9 cellular contexts compared by ENCODE assay signal in genomic region chr1:201530741-201531521, GRCh38. TPM values are rescaled to one million over a fixed set of nuclear protein-coding genes. Genes with fewer than 3 reads are reported as not detected.
DNase-seq lines count a peak whose midpoint lies in the region; ATAC-seq, FAIRE-seq and TF ChIP-seq lines count a peak whose summit lies in the region.
"Had no signal": no experiment of that assay in that cellular context is flagged by ENCODE, and none has a peak within 500 bp of the region (broad histone marks: within the 10 kb centered on the region; RNA-seq: fewer than 3 reads in every experiment).

No MANE protein-coding gene starts in this region.

- H3K27ac Mint-ChIP-seq in MCF 10A (ENCODE audit: low read depth, unreplicated experiment), result peak overlapping the region; percentile 46
- H3K27ac Mint-ChIP-seq: T-helper 1 cell treated with Interleukin-12 subunit alpha and Interleukin-12 subunit beta and Interleukin-4 antibody, amounts not matched to agents 30 μg/mL and 1 μg/mL, for 36 hours had no signal

- H2AFZ ChIP-seq in Karpas-422 (ENCODE audit: low read length) (no peak overlapping the region), keratinocyte (ENCODE audit: control insufficient read depth, low read length) (peak overlapping the region; percentile 36)

- no TSS peak for BruUV-seq in MCF 10A (replicated peaks; lab: Mats Ljungman, UMichigan)

- FAIRE-seq in keratinocyte (lab: Jason Lieb, UNC), result peak; percentile 36

- H3K9me3 ChIP-seq in DOHH2 (ENCODE audit: control insufficient read depth, insufficient read depth, low read length) (no peaks in the 10 kb centered on the region), Karpas-422 (ENCODE audit: low read length) (no peaks in the 10 kb centered on the region), keratinocyte (ENCODE audit: control insufficient read depth, low read depth, low read length) (no peaks in the 10 kb centered on the region)

- H3K9me3 Mint-ChIP-seq in MCF 10A (ENCODE audit: unreplicated experiment), result no peaks in the 10 kb centered on the region
- H3K9me3 Mint-ChIP-seq: T-helper 1 cell treated with Interleukin-12 subunit alpha and Interleukin-12 subunit beta and Interleukin-4 antibody, amounts not matched to agents 30 μg/mL and 1 μg/mL, for 36 hours had no signal

- POLR2A ChIA-PET in MCF 10A (lab: Yijun Ruan, JAX), result interaction anchor here (0.6 to 2.2 kb wide), 13 partner anchors 12 to 352 kb away, joined by 3 to 8 read pairs (median 4); no protein-coding TSS in a partner anchor

- no peak overlapping the region for H3K4me3 Mint-ChIP-seq in MCF 10A (ENCODE audit: unreplicated experiment)
- H3K4me3 Mint-ChIP-seq: T-helper 1 cell treated with Interleukin-12 subunit alpha and Interleukin-12 subunit beta and Interleukin-4 antibody, amounts not matched to agents 30 μg/mL and 1 μg/mL, for 36 hours had no signal

- no peak for ATAC-seq in GM21381 (IDR thresholded peaks at IDR 0.05; ENCODE audit: unreplicated experiment)

- DNase-seq in Karpas-422 (peak; percentile 81), RKO (ENCODE audit: low spot score) (peak; percentile 45), MCF 10A (ENCODE audit: unreplicated experiment) (peak; percentile 91), keratinocyte (ENCODE audit: low read depth, low spot score) (no peak)
- peak; percentile 62 for DNase-seq in stimulated activated CD4-positive, alpha-beta T cell treated with anti-CD3 and anti-CD28 coated beads, Interleukin-1b, Interleukin-23, amount 100 ng/mL, for 48 hours
- DNase-seq in activated effector memory CD4-positive, alpha-beta T cell treated with Interleukin-2 at 50 U/mL for 16 hours, result no peak

- TF ChIP-seq CTCF in DOHH2 (IDR thresholded peaks at IDR 0.05; ENCODE audit: low read depth, low read length, poor library complexity, severe bottlenecking), result peak; percentile 67
- TF ChIP-seq CTCF in MCF 10A (IDR thresholded peaks at IDR 0.05; ENCODE audit: unreplicated experiment), result peak; percentile 99
- peak; percentile 89 to 92 (median 89) for TF ChIP-seq CTCF in keratinocyte (optimal IDR thresholded peaks at IDR 0.05 in 1 of 3, IDR thresholded peaks at IDR 0.05 in 1 of 3, conservative IDR thresholded peaks at IDR 0.05 in 1 of 3; ENCODE audit: extremely low read depth in 1 of 3, insufficient read depth in 2 of 3, low read length in 3 of 3)

- intact Hi-C loops in MCF 10A (cut with micrococcal nuclease), result loop anchor here (1.0 to 2.0 kb wide), 6 partner anchors 28 to 441 kb away; no protein-coding TSS in a partner anchor

- H3K9ac ChIP-seq in Karpas-422 (ENCODE audit: low read length) (no peak overlapping the region), keratinocyte (ENCODE audit: control insufficient read depth, extremely low read depth, insufficient read depth, low read length) (peak overlapping the region; percentile 3)

- H3K9me2 ChIP-seq in DOHH2 (replicated peaks; ENCODE audit: control insufficient read depth, low read length), result no peaks in the 10 kb centered on the region
- H3K9me2 ChIP-seq in Karpas-422 (replicated peaks; ENCODE audit: insufficient read depth, low read length), result no peaks in the 10 kb centered on the region

- no peaks in the 10 kb centered on the region for H3K4me1 ChIP-seq in DOHH2 (ENCODE audit: control insufficient read depth, low read length)
- H3K4me1 ChIP-seq in Karpas-422 (ENCODE audit: low read length), result peaks cover 13% of the 10 kb centered on the region
- peaks cover 12% of the 10 kb centered on the region for H3K4me1 ChIP-seq in keratinocyte (ENCODE audit: control insufficient read depth, extremely low read depth, insufficient read depth, low read length)

- H3K27ac ChIP-seq in DOHH2 (ENCODE audit: low read depth, low read length) (no peak overlapping the region), Karpas-422 (ENCODE audit: low read length) (no peak overlapping the region), keratinocyte (ENCODE audit: control insufficient read depth, insufficient read depth, low read length) (no peak overlapping the region)

- no peaks in the 10 kb centered on the region for H3K9me1 ChIP-seq in keratinocyte (ENCODE audit: control insufficient read depth, extremely low read depth, insufficient read depth, low read length)

- CTCF ChIA-PET in MCF 10A (lab: Yijun Ruan, JAX), result interaction anchor here (0.5 to 58.0 kb wide), 57 partner anchors 9 to 886 kb away, joined by 3 to 3816 read pairs (median 5); partner anchors contain the start of genes CSRP1 and PHLDA3

- H4K20me1 ChIP-seq in DOHH2 (ENCODE audit: control insufficient read depth, insufficient read depth, low read depth, low read length), result peaks cover 3% of the 10 kb centered on the region; the same call in 1 of the 2 replicates
- no peaks in the 10 kb centered on the region; the same call in 1 of the 2 replicates for H4K20me1 ChIP-seq in Karpas-422 (ENCODE audit: insufficient read depth, low read depth, low read length)
- no peaks in the 10 kb centered on the region for H4K20me1 ChIP-seq in keratinocyte (ENCODE audit: control insufficient read depth, extremely low read depth, insufficient read depth, low read length)

- H3K79me2 ChIP-seq in DOHH2 (ENCODE audit: control insufficient read depth, low read length), result no peaks in the 10 kb centered on the region
- H3K79me2 ChIP-seq in Karpas-422 (ENCODE audit: low read length), result no peaks in the 10 kb centered on the region
- no peaks in the 10 kb centered on the region for H3K79me2 ChIP-seq in keratinocyte (ENCODE audit: control insufficient read depth, insufficient read depth, low read length)

- no peaks in the 10 kb centered on the region for H3K27me3 Mint-ChIP-seq in MCF 10A (ENCODE audit: insufficient read depth, unreplicated experiment)

- H3K36me3 ChIP-seq in DOHH2 (ENCODE audit: control insufficient read depth, low read length) (no peaks in the 10 kb centered on the region), Karpas-422 (ENCODE audit: insufficient read depth, low read length) (no peaks in the 10 kb centered on the region), keratinocyte (ENCODE audit: control insufficient read depth in 2 of 2, extremely low read depth in 1 of 2, insufficient read depth in 2 of 2, low read length in 2 of 2) (no peaks in the 10 kb centered on the region)

- H3K27me3 ChIP-seq in DOHH2 (ENCODE audit: control insufficient read depth, low read length) (peaks cover 10% of the 10 kb centered on the region), Karpas-422 (ENCODE audit: low read length) (no peaks in the 10 kb centered on the region), keratinocyte (ENCODE audit: control insufficient read depth, extremely low read depth, insufficient read depth, low read length) (no peaks in the 10 kb centered on the region)

- H3F3A ChIP-seq in DOHH2 (ENCODE audit: control insufficient read depth, insufficient read depth), result no peaks in the 10 kb centered on the region

- no peaks in the 10 kb centered on the region for H3K36me3 Mint-ChIP-seq in MCF 10A (ENCODE audit: insufficient read depth, unreplicated experiment)

- dilution Hi-C loops in keratinocyte (cut with MboI; ENCODE audit: extremely low pct_ligation_motif_present, low sequenced_read_pairs), result no loop called here

- H3K4me2 ChIP-seq in DOHH2 (ENCODE audit: low read length), result no peak overlapping the region
- H3K4me2 ChIP-seq in Karpas-422 (ENCODE audit: low read depth, low read length, poor library complexity, severe bottlenecking), result no peak overlapping the region
- peak overlapping the region; percentile 31 for H3K4me2 ChIP-seq in keratinocyte (ENCODE audit: control insufficient read depth, extremely low read depth, insufficient read depth, low read depth, low read length)

- H3K4me3 ChIP-seq in DOHH2 (ENCODE audit: low read length) (no peak overlapping the region), Karpas-422 (ENCODE audit: low read length) (no peak overlapping the region), keratinocyte (ENCODE audit: control insufficient read depth in 2 of 3, extremely low read depth in 1 of 3, insufficient read depth in 2 of 3, low read depth in 1 of 3, low read length in 3 of 3) (no peak overlapping the region)

- peaks cover 9% of the 10 kb centered on the region for H3K4me1 Mint-ChIP-seq in MCF 10A (ENCODE audit: insufficient read depth, unreplicated experiment)

RNA-seq across cellular contexts. Expression of gene NAV1, which starts 8.0 kb away (rescaled TPM):
- total RNA-seq in Karpas-422 (2014; rRNA removed; shearing (Covaris generic); ENCODE audit: low replicate concordance), result 0.83 and 2.9 TPM in 2 replicates
- total RNA-seq in MCF 10A (2022), result 31.4 and 34.9 TPM in 2 replicates
- polyA plus RNA-seq in keratinocyte, result 8.1 to 32.7 TPM (median 13.2 TPM) in 3 replicates
- polyA plus RNA-seq in keratinocyte (2011; ENCODE audit: low read depth), result 3.8 TPM
- 16.1 and 19.4 TPM in 2 replicates for polyA plus RNA-seq in keratinocyte (2011; cell fraction: cytosol; rRNA removed)
- polyA plus RNA-seq in keratinocyte (2011; cell fraction: nucleus; rRNA removed), result 55.3 and 66.7 TPM in 2 replicates
- 6.3 and 36.2 TPM in 2 replicates for polyA plus RNA-seq in keratinocyte (2012; ENCODE audit: low replicate concordance)
- polyA minus RNA-seq in keratinocyte, result 18.4 to 146 TPM (median 33.3 TPM) in 3 replicates
- polyA minus RNA-seq in keratinocyte (2011; cell fraction: cytosol; rRNA and poly(A)+ RNA removed), result 21.9 TPM
- 32.9 and 66.9 TPM in 2 replicates for polyA minus RNA-seq in keratinocyte (2011; cell fraction: nucleus; rRNA and poly(A)+ RNA removed)

RNA-seq across cellular contexts. Expression of gene CSRP1, which starts 24.0 kb away (rescaled TPM):
- total RNA-seq in Karpas-422 (2014; rRNA removed; shearing (Covaris generic); ENCODE audit: low replicate concordance), result 39.8 and 51.8 TPM in 2 replicates
- 263 and 358 TPM in 2 replicates for total RNA-seq in MCF 10A (2022)
- 165 to 200 TPM (median 168 TPM) in 3 replicates for polyA plus RNA-seq in keratinocyte
- 22.6 TPM for polyA plus RNA-seq in keratinocyte (2011; ENCODE audit: low read depth)
- 170 and 264 TPM in 2 replicates for polyA plus RNA-seq in keratinocyte (2011; cell fraction: cytosol; rRNA removed)
- polyA plus RNA-seq in keratinocyte (2011; cell fraction: nucleus; rRNA removed), result 136 and 173 TPM in 2 replicates
- 108 and 202 TPM in 2 replicates for polyA plus RNA-seq in keratinocyte (2012; ENCODE audit: low replicate concordance)
- 136 to 283 TPM (median 152 TPM) in 3 replicates for polyA minus RNA-seq in keratinocyte
- 118 TPM for polyA minus RNA-seq in keratinocyte (2011; cell fraction: cytosol; rRNA and poly(A)+ RNA removed)
- polyA minus RNA-seq in keratinocyte (2011; cell fraction: nucleus; rRNA and poly(A)+ RNA removed), result 45.3 and 66.0 TPM in 2 replicates

Comparison
In these comparisons a context has a peak if more than half of its experiments do, and no peak if none do; other contexts are left out.
1. DNase-seq: peak in Karpas-422 (single experiment), RKO (single experiment), MCF 10A (single experiment) and stimulated activated CD4-positive, alpha-beta T cell treated with anti-CD3 and anti-CD28 coated beads, Interleukin-1b, Interleukin-23, amount 100 ng/mL, for 48 hours (single experiment); none in keratinocyte (single experiment) and activated effector memory CD4-positive, alpha-beta T cell treated with Interleukin-2 at 50 U/mL for 16 hours (single experiment).
2. Peak in every context shown above with its lines, with median percentiles within 50 percentile points of each other: CTCF ChIP-seq.